ENCODE assay signal across 8 cellular contexts in genomic region chr7:143892527-143893300, GRCh38. TPM values are rescaled to one million over a fixed set of nuclear protein-coding genes. Genes with fewer than 3 reads are reported as not detected.
DNase-seq lines count a peak whose midpoint lies in the region; ATAC-seq and TF ChIP-seq lines count a peak whose summit lies in the region.

No MANE protein-coding gene starts in this region.

- H3K4me2 ChIP-seq in mesenchymal stem cell (ENCODE audit: low read length, poor library complexity, severe bottlenecking), result no peak overlapping the region

- no peak overlapping the region for H4K8ac ChIP-seq in mesenchymal stem cell (ENCODE audit: low read length)

- intact Hi-C loops in transverse colon (cut with DNase I; ENCODE audit: low total_unique reads), result no loop called here

- peaks cover 7% of the 10 kb centered on the region for H3K79me1 ChIP-seq in mesenchymal stem cell (replicated peaks; ENCODE audit: low read length, poor library complexity, severe bottlenecking)

- H3K4me3 ChIP-seq in mesenchymal stem cell (ENCODE audit: insufficient read depth in 1 of 2, low read depth in 1 of 2, low read length in 2 of 2), result no peak overlapping the region
- H3K4me3 ChIP-seq in transverse colon, result no peak overlapping the region

- TF ChIP-seq EP300 in transverse colon (IDR thresholded peaks at IDR 0.05; ENCODE audit: low read depth), result no peak

- TF ChIP-seq CTCF in transverse colon (IDR thresholded peaks at IDR 0.05), result peak in 2 of 5 experiments; percentile 14 to 17

- H2BK5ac ChIP-seq in mesenchymal stem cell (ENCODE audit: low read depth, low read length, poor library complexity, severe bottlenecking), result no peak overlapping the region

- H3K4me1 ChIP-seq in mesenchymal stem cell (ENCODE audit: control insufficient read depth, insufficient read depth, low read depth, low read length), result no peaks in the 10 kb centered on the region
- peaks cover 0 to 7% (median 0%) of the 10 kb centered on the region in 4 donors for H3K4me1 ChIP-seq in transverse colon

- H3K14ac ChIP-seq in mesenchymal stem cell (ENCODE audit: low read length in 2 of 2), result no peak overlapping the region

- H3K9ac ChIP-seq in mesenchymal stem cell (ENCODE audit: low read length), result no peak overlapping the region

- WGBS in mesenchymal stem cell, result 58% methylated on average over 4 of the region's 5 CpGs
- 80 to 88% methylated on average over 5 of the region's 5 CpGs for WGBS in transverse colon (ENCODE audit: low coverage in 1 of 2), 2 donors

- H2AK5ac ChIP-seq in mesenchymal stem cell (ENCODE audit: low read length, severe bottlenecking), result no peak overlapping the region

- no peak overlapping the region for H4K91ac ChIP-seq in mesenchymal stem cell (ENCODE audit: low read length)

- peaks cover 8% of the 10 kb centered on the region for H3K9me3 ChIP-seq in mesenchymal stem cell (ENCODE audit: control insufficient read depth, low read length)
- H3K9me3 ChIP-seq in transverse colon, result no peaks in the 10 kb centered on the region

- no peak for TF ChIP-seq POLR2A in transverse colon (IDR thresholded peaks at IDR 0.05)

- H2BK15ac ChIP-seq in mesenchymal stem cell (ENCODE audit: low read depth, poor library complexity, severe bottlenecking), result no peak overlapping the region

- DNase-seq in DMS 273 (lab: John Stamatoyannopoulos, UW; ENCODE audit: unreplicated experiment), result peak; percentile 38
- DNase-seq in DMS 273 treated with DMSO at 0.1 percent for 48 hours (lab: John Stamatoyannopoulos, UW), result no peak
- peak; percentile 66 for DNase-seq in SKM-1 treated with dmso at 0.1 percent for 144 hours (lab: John Stamatoyannopoulos, UW; ENCODE audit: unreplicated experiment)
- DNase-seq in mesenchymal stem cell, result peak; percentile 73
- no peak for DNase-seq in transverse colon
- DNase-seq in DMS79 treated with DMSO at 0.1 percent for 48 hours (lab: John Stamatoyannopoulos, UW), result no peak

- no peak overlapping the region for H2AFZ ChIP-seq in mesenchymal stem cell (ENCODE audit: low read depth, low read length)

- in situ Hi-C loops in transverse colon (cut with MboI; ENCODE audit: low pct_ligation_motif_present in 1 of 4, low pct_unique_long_range_greater_than_20kb in 1 of 4, low sequenced_read_pairs in 3 of 4), result no loop called here

- H3K4ac ChIP-seq in mesenchymal stem cell (ENCODE audit: low read depth in 1 of 2, low read length in 2 of 2), result no peak overlapping the region

- no peak overlapping the region for H2BK12ac ChIP-seq in mesenchymal stem cell (ENCODE audit: low read length in 2 of 2)

- H2BK120ac ChIP-seq in mesenchymal stem cell (ENCODE audit: low read depth, low read length), result no peak overlapping the region

- H3K27me3 ChIP-seq in mesenchymal stem cell (ENCODE audit: control insufficient read depth in 1 of 2, insufficient read depth in 1 of 2, low read length in 2 of 2), result no peaks in the 10 kb centered on the region
- no peaks in the 10 kb centered on the region for H3K27me3 ChIP-seq in transverse colon

- H3K27ac ChIP-seq in mesenchymal stem cell (ENCODE audit: low read length, poor library complexity, severe bottlenecking) (no peak overlapping the region), transverse colon (no peak overlapping the region)

- peak; percentile 100 for ATAC-seq in GM21367 (IDR thresholded peaks at IDR 0.05; ENCODE audit: unreplicated experiment)
- peak; percentile 99 for ATAC-seq in HG03442 (IDR thresholded peaks at IDR 0.05; ENCODE audit: unreplicated experiment)

- H3K18ac ChIP-seq in mesenchymal stem cell (ENCODE audit: low read depth in 1 of 2, low read length in 2 of 2), result no peak overlapping the region

- H3K23ac ChIP-seq in mesenchymal stem cell (ENCODE audit: low read length in 2 of 2), result no peak overlapping the region

- H3K36me3 ChIP-seq in mesenchymal stem cell (ENCODE audit: control insufficient read depth in 1 of 2, insufficient read depth in 2 of 2, low read depth in 1 of 2, low read length in 2 of 2) (peaks cover 0 to 3% of the 10 kb centered on the region in 2 experiments), transverse colon (peaks cover 0 to 4% (median 0%) of the 10 kb centered on the region in 4 donors)

RNA-seq across cellular contexts. Expression of gene TCAF1, which starts 9.3 kb away (rescaled TPM):
- polyA plus RNA-seq in mesenchymal stem cell (2013, experiment 1 of 2), result 39.5 TPM
- polyA plus RNA-seq in mesenchymal stem cell (2013, experiment 2 of 2), result 38.6 TPM
- 10 to 100 TPM in 3 of 4 donors, 1 to 10 TPM in 1; 8.6 to 38.6 (median 33.1) TPM for total RNA-seq in transverse colon

RNA-seq across cellular contexts. Expression of gene OR2F2, which starts 42.3 kb away (rescaled TPM):
- polyA plus RNA-seq in mesenchymal stem cell (2013, experiment 1 of 2), result not detected
- not detected for polyA plus RNA-seq in mesenchymal stem cell (2013, experiment 2 of 2)
- not detected for total RNA-seq in transverse colon

Comparison
In these comparisons a context has a peak if more than half of its experiments do, and no peak if none do; other contexts are left out.
1. DNase-seq: peak in DMS 273 (single experiment), SKM-1 treated with dmso at 0.1 percent for 144 hours (single experiment) and mesenchymal stem cell (single experiment); none in DMS 273 treated with DMSO at 0.1 percent for 48 hours (single experiment), transverse colon (single experiment) and DMS79 treated with DMSO at 0.1 percent for 48 hours (single experiment).